15 cellular contexts compared by ENCODE assay signal in genomic region chr1:232726048-232726779, GRCh38.
DNase-seq lines count a peak whose midpoint lies in the region; ATAC-seq and TF ChIP-seq lines count a peak whose summit lies in the region.
"Had no signal": no experiment of that assay in that cellular context is flagged by ENCODE, and none has a peak within 500 bp of the region (broad histone marks: within the 10 kb centered on the region; RNA-seq: fewer than 3 reads in every experiment).

No MANE protein-coding gene starts in this region.

- H3K9me3 ChIP-seq in IMR-90 (ENCODE audit: control insufficient read depth, insufficient read depth, low read length), result no peaks in the 10 kb centered on the region
- H3K9me3 ChIP-seq: left lung had no signal

- no peak overlapping the region for H3K27ac ChIP-seq in IMR-90 (ENCODE audit: insufficient read depth, low read length)
- H3K27ac ChIP-seq: coronary artery, left lung had no signal

- peaks cover 5% of the 10 kb centered on the region for H3K27me3 ChIP-seq in IMR-90 (ENCODE audit: control insufficient read depth, insufficient read depth, low read length)
- H3K27me3 ChIP-seq: left lung had no signal

- H2BK120ac ChIP-seq in IMR-90 (ENCODE audit: low read depth, low read length), result no peak overlapping the region

- no peaks in the 10 kb centered on the region for H3K4me1 Mint-ChIP-seq in Calu3 (ENCODE audit: low read depth, unreplicated experiment)

- H3K27ac Mint-ChIP-seq in Calu3 (ENCODE audit: unreplicated experiment), result peak overlapping the region; percentile 21
- H3K27ac Mint-ChIP-seq: activated CD4-positive, alpha-beta memory T cell treated with anti-CD3 and anti-CD28 coated beads for 36 hours; activated naive CD4-positive, alpha-beta T cell treated with anti-CD3 and anti-CD28 coated beads, Interleukin-2, amount 50 U/mL, for 24 hours had no signal

- DNase-seq in Calu3, result no peak
- peak; percentile 31 for DNase-seq in IMR-90
- DNase-seq in SKM-1 (lab: John Stamatoyannopoulos, UW; ENCODE audit: unreplicated experiment), result peak; percentile 69
- peak; percentile 55 for DNase-seq in glomerular visceral epithelial cell (ENCODE audit: extremely low spot score)
- no peak for DNase-seq in stimulated activated CD4-positive, alpha-beta T cell treated with anti-CD3 and anti-CD28 coated beads, Interleukin-2, amount 100 ng/mL, for 48 hours
- no peak for DNase-seq in DMS53 (lab: John Stamatoyannopoulos, UW)
- DNase-seq in activated T-cell treated with anti-CD3 and anti-CD28 coated beads for 4 hours, result no peak
- DNase-seq: activated CD4-positive, alpha-beta memory T cell treated with anti-CD3 and anti-CD28 coated beads for 36 hours; C1 segment of cervical spinal cord; foreskin fibroblast; left lung; NCI-H446 treated with DMSO at 0.1 percent for 48 hours had no signal

- no peaks in the 10 kb centered on the region for H3K9me1 ChIP-seq in IMR-90 (ENCODE audit: insufficient read depth, low read length)

- no peak overlapping the region for H3K9ac ChIP-seq in IMR-90 (ENCODE audit: low read depth, low read length)

- TF ChIP-seq RAD21 in IMR-90 (IDR thresholded peaks at IDR 0.05; ENCODE audit: low read length), result no peak

- no peak overlapping the region for H3K4ac ChIP-seq in IMR-90 (ENCODE audit: low read depth, low read length)

- TF ChIP-seq CTCF in Calu3 (IDR thresholded peaks at IDR 0.05; ENCODE audit: unreplicated experiment) (no peak), IMR-90 (conservative IDR thresholded peaks at IDR 0.05; ENCODE audit: low read depth, low read length) (no peak)

- peaks cover 6% of the 10 kb centered on the region for H3K36me3 Mint-ChIP-seq in Calu3 (ENCODE audit: insufficient read depth, unreplicated experiment)
- H3K36me3 Mint-ChIP-seq: activated CD4-positive, alpha-beta memory T cell treated with anti-CD3 and anti-CD28 coated beads for 36 hours; activated naive CD4-positive, alpha-beta T cell treated with anti-CD3 and anti-CD28 coated beads, Interleukin-2, amount 50 U/mL, for 24 hours had no signal

- H3K56ac ChIP-seq in IMR-90 (ENCODE audit: extremely low read depth, insufficient read depth, low read length), result no peak overlapping the region

- no peak overlapping the region for H3K23ac ChIP-seq in IMR-90 (ENCODE audit: low read depth, low read length)

- H3K4me3 ChIP-seq in IMR-90 (ENCODE audit: insufficient read depth, low read depth, low read length), result no peak overlapping the region
- H3K4me3 ChIP-seq: coronary artery, left lung had no signal

- H3K4me1 ChIP-seq in IMR-90 (ENCODE audit: control insufficient read depth, insufficient read depth, low read length), result peaks cover 4% of the 10 kb centered on the region; the same call in 1 of the 2 replicates
- H3K4me1 ChIP-seq: left lung had no signal

- H4K91ac ChIP-seq in IMR-90 (ENCODE audit: insufficient read depth, low read depth, low read length), result no peak overlapping the region

- WGBS in IMR-90 (ENCODE audit: extremely low coverage in 2 of 2, insufficient read length in 1 of 2), 2 experiments, result 100% methylated on average over 4 of the region's 8 CpGs; no CpG with 5 or more reads in 1 of the 2 experiments

- no peak overlapping the region for H2BK5ac ChIP-seq in IMR-90 (ENCODE audit: low read depth, low read length, poor library complexity, severe bottlenecking)

- ATAC-seq in IMR-90 (ENCODE audit: low read depth), result no peak
- no peak for ATAC-seq in activated CD4-positive, CD25-positive, alpha-beta regulatory T cell treated with anti-CD3 and anti-CD28 coated beads, Interleukin-2, amount 50 U/mL, for 24 hours
- ATAC-seq: left lung had no signal

- no peaks in the 10 kb centered on the region for H3K79me1 ChIP-seq in IMR-90 (ENCODE audit: low read depth in 1 of 2, low read length in 2 of 2)

- no peak overlapping the region for H3K4me2 ChIP-seq in IMR-90 (ENCODE audit: low read depth, low read length)

- CTCF ChIA-PET in Calu3 (lab: Charles Lee) (no interaction called here), IMR-90 (lab: Yijun Ruan, JAX) (interaction anchor here (0.6 kb wide), 1 partner anchor 575 kb away, joined by 3 read pairs; no protein-coding TSS in a partner anchor)

- BruUV-seq in Calu3 (replicated peaks; lab: Mats Ljungman, UMichigan) (no TSS peak), IMR-90 (replicated peaks; lab: Mats Ljungman, UMichigan) (no TSS peak)

- in situ Hi-C loops in IMR-90 (cut with MboI; ENCODE audit: low sequenced_read_pairs), result no loop called here

- no peaks in the 10 kb centered on the region for H3K36me3 ChIP-seq in IMR-90 (ENCODE audit: control insufficient read depth, insufficient read depth, low read length)
- H3K36me3 ChIP-seq: left lung had no signal

- H3K9me3 Mint-ChIP-seq in Calu3 (ENCODE audit: low read depth, unreplicated experiment), result no peaks in the 10 kb centered on the region
- H3K9me3 Mint-ChIP-seq: activated CD4-positive, alpha-beta memory T cell treated with anti-CD3 and anti-CD28 coated beads for 36 hours; activated naive CD4-positive, alpha-beta T cell treated with anti-CD3 and anti-CD28 coated beads, Interleukin-2, amount 50 U/mL, for 24 hours had no signal

- H2BK15ac ChIP-seq in IMR-90 (ENCODE audit: low read depth, low read length), result no peak overlapping the region

- no peaks in the 10 kb centered on the region for H4K20me1 ChIP-seq in IMR-90 (ENCODE audit: insufficient read depth, low read length)

- H3K27me3 Mint-ChIP-seq in Calu3 (ENCODE audit: unreplicated experiment), result peaks cover 16% of the 10 kb centered on the region

- H2AFZ ChIP-seq in IMR-90 (replicated peaks; ENCODE audit: low read length, poor library complexity), result no peak overlapping the region

- dilution Hi-C loops in IMR-90 (cut with HindIII; ENCODE audit: low sequenced_read_pairs, unreplicated experiment), result no loop called here

- H3K14ac ChIP-seq in IMR-90 (replicated peaks; ENCODE audit: low read depth, low read length), result no peak overlapping the region

- no peak overlapping the region for H2AK5ac ChIP-seq in IMR-90 (ENCODE audit: low read depth, low read length)

- intact Hi-C loops in Calu3 (cut with micrococcal nuclease; ENCODE audit: unreplicated experiment), result no loop called here
- intact Hi-C loops in IMR-90 (cut with micrococcal nuclease), result no loop called here

- H4K8ac ChIP-seq in IMR-90 (ENCODE audit: low read depth in 2 of 2, low read length in 2 of 2), result no peak overlapping the region

- POLR2A ChIA-PET in IMR-90 (lab: Charles Lee; ENCODE audit: unreplicated experiment), result no interaction called here

- H2BK20ac ChIP-seq in IMR-90 (ENCODE audit: low read depth, low read length), result no peak overlapping the region

- no peak overlapping the region for H2AK9ac ChIP-seq in IMR-90 (replicated peaks; ENCODE audit: low read depth, low read length, poor library complexity)

- H3K4me3 Mint-ChIP-seq in Calu3 (ENCODE audit: low read depth, unreplicated experiment), result no peak overlapping the region
- H3K4me3 Mint-ChIP-seq: activated CD4-positive, alpha-beta memory T cell treated with anti-CD3 and anti-CD28 coated beads for 36 hours; activated naive CD4-positive, alpha-beta T cell treated with anti-CD3 and anti-CD28 coated beads, Interleukin-2, amount 50 U/mL, for 24 hours had no signal

- no peak for TF ChIP-seq POLR2A in IMR-90 (IDR thresholded peaks at IDR 0.05; ENCODE audit: low read depth, low read length)

- H4K5ac ChIP-seq in IMR-90 (ENCODE audit: low read depth, low read length), result no peak overlapping the region

- H3K18ac ChIP-seq in IMR-90 (ENCODE audit: low read depth, low read length), result no peak overlapping the region

TF ChIP-seq in IMR-90, 13 proteins besides CTCF, POLR2A, EP300 and RAD21:
- TF ChIP-seq CHD1 (IDR thresholded peaks at IDR 0.05; ENCODE audit: low read depth, low read length), result no peak
- TF ChIP-seq FOS (IDR thresholded peaks at IDR 0.05; ENCODE audit: low read depth, low read length), result no peak
- no peak for TF ChIP-seq SMC3 (IDR thresholded peaks at IDR 0.05; ENCODE audit: low read depth, low read length)
- no peak for TF ChIP-seq CEBPB (IDR thresholded peaks at IDR 0.05; ENCODE audit: low read depth, low read length)
- no peak for TF ChIP-seq RCOR1 (IDR thresholded peaks at IDR 0.05; ENCODE audit: insufficient replicate concordance, low read length)
- TF ChIP-seq ELK1 (IDR thresholded peaks at IDR 0.05; ENCODE audit: borderline replicate concordance, low read depth, low read length), result no peak
- TF ChIP-seq NFE2L2 (IDR thresholded peaks at IDR 0.05; ENCODE audit: low read depth, low read length), result no peak

Comparison
In these comparisons a context has a peak if more than half of its experiments do, and no peak if none do; other contexts are left out.
1. DNase-seq: peak in IMR-90 (single experiment), SKM-1 (single experiment) and glomerular visceral epithelial cell (single experiment); none in Calu3 (single experiment), stimulated activated CD4-positive, alpha-beta T cell treated with anti-CD3 and anti-CD28 coated beads, Interleukin-2, amount 100 ng/mL, for 48 hours (0 of 2), DMS53 (single experiment) and activated T-cell treated with anti-CD3 and anti-CD28 coated beads for 4 hours (single experiment).